Comparison of ENCODE assay signal across 1 cellular context in the genomic region with DNA sequence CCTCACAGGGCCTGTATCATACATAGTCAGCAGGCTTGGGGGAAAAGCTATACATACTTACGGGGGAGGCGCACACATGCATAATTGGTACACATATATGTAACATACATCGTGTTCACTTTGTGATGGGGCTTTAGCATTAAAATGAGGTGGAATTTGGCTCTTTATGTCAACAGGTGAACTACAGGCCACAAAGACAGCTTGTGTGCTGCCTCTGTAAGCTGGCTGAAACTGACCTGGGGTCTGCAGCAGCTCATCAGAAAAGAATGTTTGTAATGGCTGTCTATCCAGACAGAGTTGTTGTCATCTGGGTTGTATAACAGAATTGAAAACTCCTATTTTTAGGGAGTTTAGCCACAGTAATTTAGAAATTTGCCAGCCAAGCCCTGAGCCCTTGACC.
TF ChIP-seq lines count a peak whose summit lies in the region.

No MANE protein-coding gene starts in this region.

TF ChIP-seq in GM23338, 12 proteins besides CTCF, POLR2A, EP300 and RAD21 (continued from another document):
- TF ChIP-seq, protein P1, sequence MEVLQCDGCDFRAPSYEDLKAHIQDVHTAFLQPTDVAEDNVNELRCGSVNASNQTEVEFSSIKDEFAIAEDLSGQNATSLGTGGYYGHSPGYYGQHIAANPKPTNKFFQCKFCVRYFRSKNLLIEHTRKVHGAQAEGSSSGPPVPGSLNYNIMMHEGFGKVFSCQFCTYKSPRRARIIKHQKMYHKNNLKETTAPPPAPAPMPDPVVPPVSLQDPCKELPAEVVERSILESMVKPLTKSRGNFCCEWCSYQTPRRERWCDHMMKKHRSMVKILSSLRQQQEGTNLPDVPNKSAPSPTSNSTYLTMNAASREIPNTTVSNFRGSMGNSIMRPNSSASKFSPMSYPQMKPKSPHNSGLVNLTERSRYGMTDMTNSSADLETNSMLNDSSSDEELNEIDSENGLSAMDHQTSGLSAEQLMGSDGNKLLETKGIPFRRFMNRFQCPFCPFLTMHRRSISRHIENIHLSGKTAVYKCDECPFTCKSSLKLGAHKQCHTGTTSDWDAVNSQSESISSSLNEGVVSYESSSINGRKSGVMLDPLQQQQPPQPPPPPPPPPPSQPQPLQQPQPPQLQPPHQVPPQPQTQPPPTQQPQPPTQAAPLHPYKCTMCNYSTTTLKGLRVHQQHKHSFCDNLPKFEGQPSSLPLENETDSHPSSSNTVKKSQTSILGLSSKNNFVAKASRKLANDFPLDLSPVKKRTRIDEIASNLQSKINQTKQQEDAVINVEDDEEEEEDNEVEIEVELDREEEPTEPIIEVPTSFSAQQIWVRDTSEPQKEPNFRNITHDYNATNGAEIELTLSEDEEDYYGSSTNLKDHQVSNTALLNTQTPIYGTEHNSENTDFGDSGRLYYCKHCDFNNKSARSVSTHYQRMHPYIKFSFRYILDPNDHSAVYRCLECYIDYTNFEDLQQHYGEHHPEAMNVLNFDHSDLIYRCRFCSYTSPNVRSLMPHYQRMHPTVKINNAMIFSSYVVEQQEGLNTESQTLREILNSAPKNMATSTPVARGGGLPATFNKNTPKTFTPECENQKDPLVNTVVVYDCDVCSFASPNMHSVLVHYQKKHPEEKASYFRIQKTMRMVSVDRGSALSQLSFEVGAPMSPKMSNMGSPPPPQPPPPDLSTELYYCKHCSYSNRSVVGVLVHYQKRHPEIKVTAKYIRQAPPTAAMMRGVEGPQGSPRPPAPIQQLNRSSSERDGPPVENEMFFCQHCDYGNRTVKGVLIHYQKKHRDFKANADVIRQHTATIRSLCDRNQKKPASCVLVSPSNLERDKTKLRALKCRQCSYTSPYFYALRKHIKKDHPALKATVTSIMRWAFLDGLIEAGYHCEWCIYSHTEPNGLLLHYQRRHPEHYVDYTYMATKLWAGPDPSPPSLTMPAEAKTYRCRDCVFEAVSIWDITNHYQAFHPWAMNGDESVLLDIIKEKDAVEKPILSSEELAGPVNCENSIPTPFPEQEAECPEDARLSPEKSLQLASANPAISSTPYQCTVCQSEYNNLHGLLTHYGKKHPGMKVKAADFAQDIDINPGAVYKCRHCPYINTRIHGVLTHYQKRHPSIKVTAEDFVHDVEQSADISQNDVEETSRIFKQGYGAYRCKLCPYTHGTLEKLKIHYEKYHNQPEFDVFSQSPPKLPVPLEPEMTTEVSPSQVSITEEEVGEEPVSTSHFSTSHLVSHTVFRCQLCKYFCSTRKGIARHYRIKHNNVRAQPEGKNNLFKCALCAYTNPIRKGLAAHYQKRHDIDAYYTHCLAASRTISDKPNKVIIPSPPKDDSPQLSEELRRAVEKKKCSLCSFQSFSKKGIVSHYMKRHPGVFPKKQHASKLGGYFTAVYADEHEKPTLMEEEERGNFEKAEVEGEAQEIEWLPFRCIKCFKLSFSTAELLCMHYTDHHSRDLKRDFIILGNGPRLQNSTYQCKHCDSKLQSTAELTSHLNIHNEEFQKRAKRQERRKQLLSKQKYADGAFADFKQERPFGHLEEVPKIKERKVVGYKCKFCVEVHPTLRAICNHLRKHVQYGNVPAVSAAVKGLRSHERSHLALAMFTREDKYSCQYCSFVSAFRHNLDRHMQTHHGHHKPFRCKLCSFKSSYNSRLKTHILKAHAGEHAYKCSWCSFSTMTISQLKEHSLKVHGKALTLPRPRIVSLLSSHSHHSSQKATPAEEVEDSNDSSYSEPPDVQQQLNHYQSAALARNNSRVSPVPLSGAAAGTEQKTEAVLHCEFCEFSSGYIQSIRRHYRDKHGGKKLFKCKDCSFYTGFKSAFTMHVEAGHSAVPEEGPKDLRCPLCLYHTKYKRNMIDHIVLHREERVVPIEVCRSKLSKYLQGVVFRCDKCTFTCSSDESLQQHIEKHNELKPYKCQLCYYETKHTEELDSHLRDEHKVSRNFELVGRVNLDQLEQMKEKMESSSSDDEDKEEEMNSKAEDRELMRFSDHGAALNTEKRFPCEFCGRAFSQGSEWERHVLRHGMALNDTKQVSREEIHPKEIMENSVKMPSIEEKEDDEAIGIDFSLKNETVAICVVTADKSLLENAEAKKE (CRISPR knock-in tag; IDR thresholded peaks at IDR 0.05): no peak
- TF ChIP-seq JUNB (IDR thresholded peaks at IDR 0.05; ENCODE audit: unreplicated experiment) (no peak), ZNF114 (CRISPR knock-in tag; IDR thresholded peaks at IDR 0.05) (no peak), POLR2AphosphoS5 (IDR thresholded peaks at IDR 0.05; ENCODE audit: low read depth) (no peak), CREB1 (CRISPR knock-in tag; IDR thresholded peaks at IDR 0.05; ENCODE audit: low read depth) (no peak)
- TF ChIP-seq, protein P2, sequence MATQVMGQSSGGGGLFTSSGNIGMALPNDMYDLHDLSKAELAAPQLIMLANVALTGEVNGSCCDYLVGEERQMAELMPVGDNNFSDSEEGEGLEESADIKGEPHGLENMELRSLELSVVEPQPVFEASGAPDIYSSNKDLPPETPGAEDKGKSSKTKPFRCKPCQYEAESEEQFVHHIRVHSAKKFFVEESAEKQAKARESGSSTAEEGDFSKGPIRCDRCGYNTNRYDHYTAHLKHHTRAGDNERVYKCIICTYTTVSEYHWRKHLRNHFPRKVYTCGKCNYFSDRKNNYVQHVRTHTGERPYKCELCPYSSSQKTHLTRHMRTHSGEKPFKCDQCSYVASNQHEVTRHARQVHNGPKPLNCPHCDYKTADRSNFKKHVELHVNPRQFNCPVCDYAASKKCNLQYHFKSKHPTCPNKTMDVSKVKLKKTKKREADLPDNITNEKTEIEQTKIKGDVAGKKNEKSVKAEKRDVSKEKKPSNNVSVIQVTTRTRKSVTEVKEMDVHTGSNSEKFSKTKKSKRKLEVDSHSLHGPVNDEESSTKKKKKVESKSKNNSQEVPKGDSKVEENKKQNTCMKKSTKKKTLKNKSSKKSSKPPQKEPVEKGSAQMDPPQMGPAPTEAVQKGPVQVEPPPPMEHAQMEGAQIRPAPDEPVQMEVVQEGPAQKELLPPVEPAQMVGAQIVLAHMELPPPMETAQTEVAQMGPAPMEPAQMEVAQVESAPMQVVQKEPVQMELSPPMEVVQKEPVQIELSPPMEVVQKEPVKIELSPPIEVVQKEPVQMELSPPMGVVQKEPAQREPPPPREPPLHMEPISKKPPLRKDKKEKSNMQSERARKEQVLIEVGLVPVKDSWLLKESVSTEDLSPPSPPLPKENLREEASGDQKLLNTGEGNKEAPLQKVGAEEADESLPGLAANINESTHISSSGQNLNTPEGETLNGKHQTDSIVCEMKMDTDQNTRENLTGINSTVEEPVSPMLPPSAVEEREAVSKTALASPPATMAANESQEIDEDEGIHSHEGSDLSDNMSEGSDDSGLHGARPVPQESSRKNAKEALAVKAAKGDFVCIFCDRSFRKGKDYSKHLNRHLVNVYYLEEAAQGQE (IDR thresholded peaks at IDR 0.05; ENCODE audit: unreplicated experiment): no peak
- TF ChIP-seq, protein P3, sequence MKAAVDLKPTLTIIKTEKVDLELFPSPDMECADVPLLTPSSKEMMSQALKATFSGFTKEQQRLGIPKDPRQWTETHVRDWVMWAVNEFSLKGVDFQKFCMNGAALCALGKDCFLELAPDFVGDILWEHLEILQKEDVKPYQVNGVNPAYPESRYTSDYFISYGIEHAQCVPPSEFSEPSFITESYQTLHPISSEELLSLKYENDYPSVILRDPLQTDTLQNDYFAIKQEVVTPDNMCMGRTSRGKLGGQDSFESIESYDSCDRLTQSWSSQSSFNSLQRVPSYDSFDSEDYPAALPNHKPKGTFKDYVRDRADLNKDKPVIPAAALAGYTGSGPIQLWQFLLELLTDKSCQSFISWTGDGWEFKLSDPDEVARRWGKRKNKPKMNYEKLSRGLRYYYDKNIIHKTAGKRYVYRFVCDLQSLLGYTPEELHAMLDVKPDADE (IDR thresholded peaks at IDR 0.05): no peak
